ENCODE assay signal across 1 cellular context in the genomic region with DNA sequence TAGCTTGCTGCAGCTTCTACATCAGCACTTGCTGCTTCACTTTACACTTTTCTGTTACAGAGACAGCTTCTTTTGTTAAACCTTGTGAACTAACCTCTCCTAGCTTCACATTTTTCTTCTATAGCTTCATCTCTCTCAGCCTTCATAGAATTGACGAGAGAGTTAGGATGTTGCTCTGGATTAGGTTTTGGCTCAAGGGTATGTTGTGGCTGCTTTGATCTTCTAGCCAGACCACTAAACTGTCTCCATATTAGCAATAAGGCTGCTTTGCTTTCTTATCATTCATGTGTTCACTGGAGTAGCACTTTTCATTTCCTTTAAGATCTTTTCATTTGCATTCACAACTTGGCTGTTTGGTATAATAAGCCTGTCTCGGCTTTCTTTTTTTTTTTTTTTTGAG.
A peak's percentile ranks its signal among the peaks of the same experiment; 100 is the strongest.
TF ChIP-seq lines count a peak whose summit lies in the region.

No MANE protein-coding gene starts in this region.

TF ChIP-seq in GM12878, 131 proteins besides CTCF, POLR2A, EP300 and RAD21:
- TF ChIP-seq ZBED1 (IDR thresholded peaks at IDR 0.05; ENCODE audit: borderline replicate concordance) (no peak), RUNX3 (IDR thresholded peaks at IDR 0.05; ENCODE audit: low read length) (0 out of 2 replicates have a peak, but pooled peaks have one; percentile 9), PML (IDR thresholded peaks at IDR 0.05; ENCODE audit: low read length) (no peak), NFXL1 (IDR thresholded peaks at IDR 0.05; ENCODE audit: borderline replicate concordance) (no peak), YBX1 (IDR thresholded peaks at IDR 0.05) (no peak)
